Comparison of ENCODE assay signal across 8 cellular contexts in the genomic region with DNA sequence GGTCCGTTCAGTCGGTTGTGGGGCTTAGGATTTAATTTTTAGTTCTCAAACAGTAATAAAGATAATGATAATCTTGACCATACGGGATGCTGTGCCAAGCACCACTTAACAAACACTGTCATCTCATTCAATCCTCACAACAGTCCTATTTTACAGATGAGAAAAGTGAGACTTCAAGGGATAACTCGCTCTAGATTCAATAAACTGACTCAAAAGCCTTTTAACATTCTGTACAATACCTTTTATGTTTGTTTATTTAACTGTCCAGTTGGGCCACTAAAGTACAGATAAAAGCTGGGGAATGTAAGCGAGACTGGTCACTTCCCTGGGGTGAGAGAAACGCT. TPM values are rescaled to one million over a fixed set of nuclear protein-coding genes. Genes with fewer than 3 reads are reported as not detected.
A peak's percentile ranks its signal among the peaks of the same experiment; 100 is the strongest.
DNase-seq lines count a peak whose midpoint lies in the region; ATAC-seq and TF ChIP-seq lines count a peak whose summit lies in the region.

No MANE protein-coding gene starts in this region.

- intact Hi-C loops in naive thymus-derived CD4-positive, alpha-beta T cell (cut with micrococcal nuclease), result loop anchor here in 1 of 2 donors (1.0 to 2.0 kb wide), 2 partner anchors 12 to 18 kb away; no protein-coding TSS in a partner anchor

- peak overlapping the region; percentile 96 for H3K4me3 ChIP-seq in AG09309 (ENCODE audit: control insufficient read depth, low read depth, low read length)
- peak overlapping the region; percentile 70 for H3K4me3 ChIP-seq in naive thymus-derived CD4-positive, alpha-beta T cell (ENCODE audit: low read length)

- no peak overlapping the region for H3K27ac Mint-ChIP-seq in chondrocyte (ENCODE audit: unreplicated experiment)
- H3K27ac Mint-ChIP-seq in naive thymus-derived CD4-positive, alpha-beta T cell, result peak overlapping the region in 5 of 9 donors; percentile 60 to 87 (median 81)

- peaks cover 51% of the 10 kb centered on the region for H3K27me3 Mint-ChIP-seq in chondrocyte (ENCODE audit: low read depth)
- peaks cover 7 to 57% (median 24%) of the 10 kb centered on the region in 5 donors for H3K27me3 Mint-ChIP-seq in naive thymus-derived CD4-positive, alpha-beta T cell

- CTCF ChIA-PET in naive thymus-derived CD4-positive, alpha-beta T cell (lab: Charles Lee), result no interaction called here

- H3K4me1 Mint-ChIP-seq in chondrocyte (ENCODE audit: low read depth), result peaks cover 13% of the 10 kb centered on the region
- H3K4me1 Mint-ChIP-seq in naive thymus-derived CD4-positive, alpha-beta T cell, result peaks cover 8 to 27% (median 16%) of the 10 kb centered on the region in 7 donors

- ATAC-seq in HG03354 (IDR thresholded peaks at IDR 0.05; ENCODE audit: poor library complexity, severe bottlenecking, unreplicated experiment), result peak; percentile 7
- ATAC-seq in naive thymus-derived CD4-positive, alpha-beta T cell, result no peak

- POLR2A ChIA-PET in naive thymus-derived CD4-positive, alpha-beta T cell (lab: Charles Lee), result no interaction called here

- DNase-seq in AG09309 (ENCODE audit: low read depth) (no peak), chondrocyte (ENCODE audit: low spot score) (no peak), NCI-H2171 (lab: John Stamatoyannopoulos, UW) (no peak), NCI-H2227 treated with DMSO at 0.1 percent for 48 hours (lab: John Stamatoyannopoulos, UW) (no peak), NCI-H2029 (lab: John Stamatoyannopoulos, UW) (no peak), NCI-H1105 (lab: John Stamatoyannopoulos, UW) (no peak)
- DNase-seq in naive thymus-derived CD4-positive, alpha-beta T cell, result peak in 1 of 9 donors; percentile 5

- no peak overlapping the region for H3K27ac ChIP-seq in naive thymus-derived CD4-positive, alpha-beta T cell (ENCODE audit: low read depth, low read length)

- H3K9me3 Mint-ChIP-seq in chondrocyte (ENCODE audit: low read depth), result no peaks in the 10 kb centered on the region
- peaks cover 0 to 2% (median 0%) of the 10 kb centered on the region in 11 donors for H3K9me3 Mint-ChIP-seq in naive thymus-derived CD4-positive, alpha-beta T cell

- H3K36me3 ChIP-seq in naive thymus-derived CD4-positive, alpha-beta T cell (ENCODE audit: control insufficient read depth in 2 of 3, insufficient read depth in 3 of 3, low read length in 3 of 3), result peaks cover 0 to 3% (median 0%) of the 10 kb centered on the region in 3 experiments

- no peaks in the 10 kb centered on the region for H3K9me3 ChIP-seq in naive thymus-derived CD4-positive, alpha-beta T cell (ENCODE audit: control insufficient read depth in 2 of 3, low read length in 3 of 3)

- H3K27me3 ChIP-seq in naive thymus-derived CD4-positive, alpha-beta T cell (ENCODE audit: control insufficient read depth in 2 of 2, insufficient read depth in 2 of 2, low read length in 2 of 2), result no peaks in the 10 kb centered on the region

- peaks cover 6 to 8% of the 10 kb centered on the region in 2 donors for H3K4me1 ChIP-seq in naive thymus-derived CD4-positive, alpha-beta T cell (ENCODE audit: control insufficient read depth in 2 of 2, insufficient read depth in 2 of 2, low read length in 2 of 2)

- peak overlapping the region; percentile 73 for H3K4me3 Mint-ChIP-seq in chondrocyte (ENCODE audit: unreplicated experiment)
- H3K4me3 Mint-ChIP-seq in naive thymus-derived CD4-positive, alpha-beta T cell, result peak overlapping the region; percentile 88 to 97 (median 92)

- TF ChIP-seq CTCF in AG09309 (IDR thresholded peaks at IDR 0.05; ENCODE audit: control insufficient read depth, insufficient read depth, low read depth, low read length, missing control alignments), result no peak
- no peak for TF ChIP-seq CTCF in chondrocyte (IDR thresholded peaks at IDR 0.05)

- H3K36me3 Mint-ChIP-seq in chondrocyte (ENCODE audit: low read depth), result no peaks in the 10 kb centered on the region
- H3K36me3 Mint-ChIP-seq in naive thymus-derived CD4-positive, alpha-beta T cell, result peaks cover 0 to 3% (median 0%) of the 10 kb centered on the region in 5 donors

RNA-seq across cellular contexts. Expression of gene CFAP69, which starts 0.4 kb away (rescaled TPM):
- total RNA-seq in chondrocyte, result 0.55 to 1.2 TPM in 2 of 3 replicates, not detected in the other
- total RNA-seq in naive thymus-derived CD4-positive, alpha-beta T cell, result under 1 TPM in 2 of 5 experiments, not detected in 3; 0.30 to 0.80 TPM
- not detected for polyA plus RNA-seq in naive thymus-derived CD4-positive, alpha-beta T cell

RNA-seq across cellular contexts. Expression of gene STEAP2, which starts 33.0 kb away (rescaled TPM):
- 0.20 TPM in 1 of 3 replicates, not detected in the others for total RNA-seq in chondrocyte
- under 1 TPM in 1 of 5 experiments, not detected in 4; 0.05 TPM for total RNA-seq in naive thymus-derived CD4-positive, alpha-beta T cell
- not detected for polyA plus RNA-seq in naive thymus-derived CD4-positive, alpha-beta T cell
